In the genomic region with DNA sequence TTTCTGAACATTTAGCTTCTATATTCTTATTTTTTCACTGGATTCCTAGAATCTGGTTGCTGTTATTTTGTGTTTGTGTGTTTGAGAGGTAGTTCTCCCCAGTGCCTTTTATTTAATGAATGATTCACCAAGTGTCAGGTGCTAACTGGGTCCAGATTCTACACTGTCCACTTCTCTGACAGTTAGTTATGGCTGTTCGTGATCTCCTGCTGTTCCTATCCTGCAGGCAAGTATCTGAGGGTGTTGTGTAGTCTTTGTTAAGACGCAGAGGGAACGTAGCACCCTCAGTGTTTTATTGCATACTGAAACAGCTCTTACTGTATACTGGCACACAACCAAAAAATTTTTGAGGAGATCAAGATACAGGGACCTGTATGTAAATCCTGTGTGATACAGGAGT, we compare ENCODE assay signal across 22 cellular contexts.
DNase-seq lines count a peak whose midpoint lies in the region; ATAC-seq, FAIRE-seq and TF ChIP-seq lines count a peak whose summit lies in the region.
"Had no signal": no experiment of that assay in that cellular context is flagged by ENCODE, and none has a peak within 500 bp of the region (broad histone marks: within the 10 kb centered on the region; RNA-seq: fewer than 3 reads in every experiment).

No MANE protein-coding gene starts in this region.

- peak; percentile 37 for DNase-seq in A673 (ENCODE audit: low spot score)
- peak; percentile 50 for DNase-seq in DMS114 treated with DMSO at 0.1 percent for 48 hours (lab: John Stamatoyannopoulos, UW; ENCODE audit: unreplicated experiment)
- DNase-seq in NCI-H1417 treated with DMSO at 0.1 percent for 48 hours (lab: John Stamatoyannopoulos, UW), result peak; percentile 26
- no peak for DNase-seq in osteoblast (ENCODE audit: insufficient read length, low spot score, missing footprints)
- DNase-seq in small intestine, result no peak
- no peak for DNase-seq in left lobe of liver (ENCODE audit: low spot score)
- DNase-seq: activated CD4-positive, alpha-beta T cell treated with anti-CD3 and anti-CD28 coated beads for 36 hours; activated naive CD4-positive, alpha-beta T cell treated with anti-CD3 and anti-CD28 coated beads for 36 hours; activated T-cell treated with anti-CD3 and anti-CD28 coated beads, Interleukin-2, amount 50 U/mL, for 48 hours; CD4-positive, CD25-positive, alpha-beta regulatory T cell; DND-41; GOT3; IMR-90; mesendoderm; NCI-H82; OCI-M1; SIG-M5; stimulated activated naive CD8-positive, alpha-beta T cell treated with anti-CD3 and anti-CD28 coated beads, Interleukin-15, amount 100 ng/mL, for 72 hours had no signal

- BruUV-seq in A673 (replicated peaks; lab: Mats Ljungman, UMichigan), result no TSS peak

- H3K4me2 ChIP-seq in osteoblast (ENCODE audit: insufficient read depth, low read length), result no peak overlapping the region

- no peak overlapping the region for H3K27ac ChIP-seq in A673 (ENCODE audit: low read depth, low read length, poor library complexity, severe bottlenecking)
- H3K27ac ChIP-seq in VCaP, result peak overlapping the region; percentile 82
- H3K27ac ChIP-seq in osteoblast (ENCODE audit: low read depth, low read length), result no peak overlapping the region
- H3K27ac ChIP-seq in small intestine (ENCODE audit: low read depth in 1 of 2, low read length in 1 of 2), result no peak overlapping the region
- H3K27ac ChIP-seq: right atrium auricular region, tibial nerve had no signal

- peak overlapping the region; percentile 5 for H3K4me3 ChIP-seq in A673 (ENCODE audit: low read depth, low read length, poor library complexity, severe bottlenecking)
- H3K4me3 ChIP-seq in osteoblast (ENCODE audit: insufficient read depth, low read length), result no peak overlapping the region
- no peak overlapping the region for H3K4me3 ChIP-seq in small intestine (ENCODE audit: low read depth in 1 of 2, low read length in 2 of 2)
- H3K4me3 ChIP-seq: right atrium auricular region, tibial nerve had no signal

- no peaks in the 10 kb centered on the region for H3K36me3 ChIP-seq in A673 (ENCODE audit: insufficient read depth, low read length, poor library complexity, severe bottlenecking)
- no peaks in the 10 kb centered on the region for H3K36me3 ChIP-seq in osteoblast (ENCODE audit: insufficient read depth, low read length)
- H3K36me3 ChIP-seq in small intestine (ENCODE audit: control insufficient read depth in 2 of 2, insufficient read depth in 2 of 2, low read length in 2 of 2), result no peaks in the 10 kb centered on the region
- H3K36me3 ChIP-seq: right atrium auricular region, tibial nerve had no signal

- no peak for FAIRE-seq in small intestine (lab: Jason Lieb, UNC)
- FAIRE-seq: endothelial cell of umbilical vein had no signal

- intact Hi-C loops in A673 (cut with micrococcal nuclease; ENCODE audit: unreplicated experiment), result loop anchor here (5.0 kb wide), 2 partner anchors 219 to 289 kb away; no protein-coding TSS in a partner anchor

- no peak overlapping the region for H2AFZ ChIP-seq in osteoblast (ENCODE audit: low read length)

- no peaks in the 10 kb centered on the region for H3K79me2 ChIP-seq in osteoblast (ENCODE audit: insufficient read depth, low read length)

- H3K4me1 ChIP-seq in A673 (ENCODE audit: insufficient read depth, low read length, poor library complexity, severe bottlenecking) (peaks cover 23% of the 10 kb centered on the region), osteoblast (ENCODE audit: insufficient read depth, low read length) (no peaks in the 10 kb centered on the region), small intestine (ENCODE audit: control insufficient read depth in 2 of 2, insufficient read depth in 1 of 2, low read depth in 1 of 2, low read length in 1 of 2) (no peaks in the 10 kb centered on the region)
- H3K4me1 ChIP-seq: right atrium auricular region, tibial nerve had no signal

- H4K20me1 ChIP-seq in osteoblast (ENCODE audit: insufficient read depth, low read length), result no peaks in the 10 kb centered on the region

- POLR2A ChIA-PET in A673 (lab: Charles Lee; ENCODE audit: low non-redundant PET), result interaction anchor here (0.7 kb wide), 1 partner anchor 35 kb away, joined by 3 read pairs; no protein-coding TSS in a partner anchor

- no peaks in the 10 kb centered on the region for H3K9me3 ChIP-seq in A673 (ENCODE audit: low read depth, low read length, poor library complexity, severe bottlenecking)
- no peaks in the 10 kb centered on the region for H3K9me3 ChIP-seq in osteoblast (ENCODE audit: low read depth, low read length)
- H3K9me3 ChIP-seq in small intestine (ENCODE audit: control insufficient read depth, low read depth), result no peaks in the 10 kb centered on the region
- H3K9me3 ChIP-seq: right atrium auricular region, tibial nerve had no signal

- H3K27me3 ChIP-seq in A673 (replicated peaks; ENCODE audit: insufficient read depth, low read depth, low read length, poor library complexity), result no peaks in the 10 kb centered on the region
- H3K27me3 ChIP-seq in osteoblast (ENCODE audit: insufficient read depth, low read length), result no peaks in the 10 kb centered on the region
- H3K27me3 ChIP-seq in small intestine (ENCODE audit: control insufficient read depth in 2 of 2, insufficient read depth in 2 of 2, low read length in 2 of 2), result no peaks in the 10 kb centered on the region
- H3K27me3 ChIP-seq: right atrium auricular region, tibial nerve had no signal

- 62 to 77% (median 65%) methylated on average over 3 of the region's 3 CpGs for WGBS in small intestine, 3 donors

- TF ChIP-seq CTCF in A673 (conservative IDR thresholded peaks at IDR 0.05; ENCODE audit: low read depth, low read length) (no peak), VCaP (conservative IDR thresholded peaks at IDR 0.05) (no peak), osteoblast (IDR thresholded peaks at IDR 0.05; ENCODE audit: extremely low read depth, low read depth, low read length) (no peak)

- no peak for ATAC-seq in left lobe of liver
- ATAC-seq: activated CD4-positive, alpha-beta T cell treated with anti-CD3 and anti-CD28 coated beads for 36 hours; stimulated activated naive CD8-positive, alpha-beta T cell treated with anti-CD3 and anti-CD28 coated beads, Interleukin-15, amount 100 ng/mL, for 72 hours had no signal

- CTCF ChIA-PET in A673 (lab: Charles Lee), result no interaction called here

Comparison
In these comparisons a context has a peak if more than half of its experiments do, and no peak if none do; other contexts are left out.
1. DNase-seq: peak in A673 (single experiment), DMS114 treated with DMSO at 0.1 percent for 48 hours (single experiment) and NCI-H1417 treated with DMSO at 0.1 percent for 48 hours (single experiment); none in osteoblast (single experiment), small intestine (single experiment) and left lobe of liver (single experiment).